Comparison of ENCODE assay signal across 15 cellular contexts in genomic region chr3:186596568-186597287, GRCh38. TPM values are rescaled to one million over a fixed set of nuclear protein-coding genes. Genes with fewer than 3 reads are reported as not detected.
A peak's percentile ranks its signal among the peaks of the same experiment; 100 is the strongest.
DNase-seq lines count a peak whose midpoint lies in the region; ATAC-seq and TF ChIP-seq lines count a peak whose summit lies in the region.
"Had no signal": no experiment of that assay in that cellular context is flagged by ENCODE, and none has a peak within 500 bp of the region (broad histone marks: within the 10 kb centered on the region; RNA-seq: fewer than 3 reads in every experiment).

No MANE protein-coding gene starts in this region.

- no peaks in the 10 kb centered on the region for H3F3A ChIP-seq in neural progenitor cell (ENCODE audit: low read depth)

- H3K9me3 ChIP-seq in neural progenitor cell (ENCODE audit: low read depth): no peaks in the 10 kb centered on the region
- no peaks in the 10 kb centered on the region for H3K9me3 ChIP-seq in Karpas-422 (ENCODE audit: low read length)
- H3K9me3 ChIP-seq: SK-N-SH had no signal

- H3K36me3 Mint-ChIP-seq in neural progenitor cell: no peaks in the 10 kb centered on the region
- H3K36me3 Mint-ChIP-seq: immature natural killer cell had no signal

- H3K27me3 Mint-ChIP-seq in neural progenitor cell (ENCODE audit: insufficient read depth, low read depth): peaks cover 2% of the 10 kb centered on the region

- H3K9me2 ChIP-seq in Karpas-422 (replicated peaks; ENCODE audit: insufficient read depth, low read length): no peaks in the 10 kb centered on the region
- H3K9me2 ChIP-seq: SK-N-SH had no signal

- no peak overlapping the region for H2AFZ ChIP-seq in neural progenitor cell (replicated peaks)
- no peak overlapping the region for H2AFZ ChIP-seq in Karpas-422 (ENCODE audit: low read length)

- no peaks in the 10 kb centered on the region for H3K4me1 ChIP-seq in neural progenitor cell
- no peaks in the 10 kb centered on the region; the same call in 1 of the 2 replicates for H3K4me1 ChIP-seq in Karpas-422 (ENCODE audit: low read length)

- peak overlapping the region; percentile 7 for H3K4me3 ChIP-seq in epithelial cell of proximal tubule (ENCODE audit: low read depth, low read length)
- no peak overlapping the region for H3K4me3 ChIP-seq in neural progenitor cell
- H3K4me3 ChIP-seq in Karpas-422 (ENCODE audit: low read length): no peak overlapping the region
- H3K4me3 ChIP-seq: coronary artery had no signal

- H3K9me3 Mint-ChIP-seq in neural progenitor cell: no peaks in the 10 kb centered on the region
- H3K9me3 Mint-ChIP-seq: activated naive CD8-positive, alpha-beta T cell treated with anti-CD3 and anti-CD28 coated beads, Interleukin-2, amount 50 U/mL, for 24 hours; immature natural killer cell had no signal

- no peak for TF ChIP-seq CTCF in epithelial cell of proximal tubule (conservative IDR thresholded peaks at IDR 0.05; ENCODE audit: low read depth, low read length)
- TF ChIP-seq CTCF in neural progenitor cell (IDR thresholded peaks at IDR 0.05): peak; percentile 7

- DNase-seq in ELF-1 (ENCODE audit: low read depth, low spot score) (peak; percentile 88), NCI-H226 (peak; percentile 80), epithelial cell of proximal tubule (ENCODE audit: low read depth) (peak; percentile 67), neural progenitor cell (ENCODE audit: low spot score) (peak; percentile 48), Karpas-422 (no peak), LoVo (ENCODE audit: low spot score) (no peak), retina (no peak)
- DNase-seq: activated CD8-positive, alpha-beta memory T cell treated with anti-CD3 and anti-CD28 coated beads, Interleukin-2, amount 50 U/mL, for 48 hours; activated naive CD8-positive, alpha-beta T cell treated with anti-CD3 and anti-CD28 coated beads, Interleukin-2, amount 50 U/mL, for 24 hours; immature natural killer cell; NCI-H187; SK-N-SH had no signal

- H3K27me3 ChIP-seq in neural progenitor cell (peaks cover 3% of the 10 kb centered on the region), Karpas-422 (ENCODE audit: low read length) (no peaks in the 10 kb centered on the region)

- no peak overlapping the region for H3K27ac Mint-ChIP-seq in neural progenitor cell
- H3K27ac Mint-ChIP-seq: activated naive CD8-positive, alpha-beta T cell treated with anti-CD3 and anti-CD28 coated beads, Interleukin-2, amount 50 U/mL, for 24 hours; immature natural killer cell had no signal

- no peaks in the 10 kb centered on the region for H3K79me2 ChIP-seq in neural progenitor cell (ENCODE audit: low read depth)
- H3K79me2 ChIP-seq in Karpas-422 (ENCODE audit: low read length): no peaks in the 10 kb centered on the region

- H3K4me3 Mint-ChIP-seq in neural progenitor cell: no peak overlapping the region
- H3K4me3 Mint-ChIP-seq: activated naive CD8-positive, alpha-beta T cell treated with anti-CD3 and anti-CD28 coated beads, Interleukin-2, amount 50 U/mL, for 24 hours; immature natural killer cell had no signal

- H3K4me2 ChIP-seq in neural progenitor cell (no peak overlapping the region), Karpas-422 (ENCODE audit: low read depth, low read length, poor library complexity, severe bottlenecking) (no peak overlapping the region)
- H3K4me2 ChIP-seq: KMS-11, SK-N-SH had no signal

- H3K27ac ChIP-seq in neural progenitor cell (no peak overlapping the region), Karpas-422 (ENCODE audit: low read length) (no peak overlapping the region)
- H3K27ac ChIP-seq: coronary artery, KMS-11 had no signal

- no peak for ATAC-seq in HG03469 (IDR thresholded peaks at IDR 0.05; ENCODE audit: unreplicated experiment)
- ATAC-seq: activated naive CD8-positive, alpha-beta T cell treated with anti-CD3 and anti-CD28 coated beads, Interleukin-2, amount 50 U/mL, for 24 hours had no signal

- no peaks in the 10 kb centered on the region for H4K20me1 ChIP-seq in neural progenitor cell (ENCODE audit: low read depth)
- no peaks in the 10 kb centered on the region for H4K20me1 ChIP-seq in Karpas-422 (ENCODE audit: insufficient read depth, low read depth, low read length)

- peaks cover 5% of the 10 kb centered on the region for H3K4me1 Mint-ChIP-seq in neural progenitor cell
- H3K4me1 Mint-ChIP-seq: activated naive CD8-positive, alpha-beta T cell treated with anti-CD3 and anti-CD28 coated beads, Interleukin-2, amount 50 U/mL, for 24 hours; immature natural killer cell had no signal

- no peak overlapping the region for H3K9ac ChIP-seq in neural progenitor cell
- H3K9ac ChIP-seq in Karpas-422 (ENCODE audit: low read length): no peak overlapping the region
- H3K9ac ChIP-seq: KMS-11, SK-N-SH had no signal

- no peaks in the 10 kb centered on the region for H3K36me3 ChIP-seq in neural progenitor cell
- no peaks in the 10 kb centered on the region for H3K36me3 ChIP-seq in Karpas-422 (ENCODE audit: insufficient read depth, low read length)

RNA-seq across cellular contexts. Expression of gene AHSG, which starts 16.1 kb away (rescaled TPM):
- total RNA-seq in epithelial cell of proximal tubule (not detected in 2 replicates), neural progenitor cell (ENCODE audit: low replicate concordance) (not detected in 2 replicates)
- total RNA-seq in Karpas-422 (2014; rRNA removed; shearing (Covaris generic); ENCODE audit: low replicate concordance): not detected in 2 replicates

RNA-seq across cellular contexts. Expression of gene DNAJB11, which starts 26.2 kb away (rescaled TPM):
- total RNA-seq in epithelial cell of proximal tubule (76.7 and 96.3 TPM in 2 replicates), neural progenitor cell (ENCODE audit: low replicate concordance) (52.7 and 73.0 TPM in 2 replicates)
- 103 and 127 TPM in 2 replicates for total RNA-seq in Karpas-422 (2014; rRNA removed; shearing (Covaris generic); ENCODE audit: low replicate concordance)

RNA-seq across cellular contexts. Expression of gene TBCCD1, which starts 29.6 kb away (rescaled TPM):
- total RNA-seq in epithelial cell of proximal tubule (10.8 and 14.9 TPM in 2 replicates), neural progenitor cell (ENCODE audit: low replicate concordance) (16.8 and 21.1 TPM in 2 replicates)
- 20.6 and 38.7 TPM in 2 replicates for total RNA-seq in Karpas-422 (2014; rRNA removed; shearing (Covaris generic); ENCODE audit: low replicate concordance)

RNA-seq across cellular contexts. Expression of gene FETUB, which starts 43.5 kb away (rescaled TPM):
- total RNA-seq in epithelial cell of proximal tubule: 0.36 TPM in 1 of 2 replicates, not detected in the other
- total RNA-seq in neural progenitor cell (ENCODE audit: low replicate concordance): not detected in 2 replicates
- total RNA-seq in Karpas-422 (2014; rRNA removed; shearing (Covaris generic); ENCODE audit: low replicate concordance): not detected in 2 replicates

RNA-seq across cellular contexts. Expression of gene CRYGS, which starts 52.5 kb away (rescaled TPM):
- total RNA-seq in epithelial cell of proximal tubule (0.43 TPM in 1 of 2 replicates, not detected in the other), neural progenitor cell (ENCODE audit: low replicate concordance) (1.1 and 1.4 TPM in 2 replicates)
- 12.2 and 18.4 TPM in 2 replicates for total RNA-seq in Karpas-422 (2014; rRNA removed; shearing (Covaris generic); ENCODE audit: low replicate concordance)

Comparison
In these comparisons a context has a peak if more than half of its experiments do, and no peak if none do; other contexts are left out.
1. DNase-seq: peak in ELF-1 (single experiment), NCI-H226 (single experiment), epithelial cell of proximal tubule (single experiment) and neural progenitor cell (single experiment); none in Karpas-422 (single experiment), LoVo (single experiment) and retina (single experiment).